ENCODE assay signal across 5 cellular contexts in the genomic region with DNA sequence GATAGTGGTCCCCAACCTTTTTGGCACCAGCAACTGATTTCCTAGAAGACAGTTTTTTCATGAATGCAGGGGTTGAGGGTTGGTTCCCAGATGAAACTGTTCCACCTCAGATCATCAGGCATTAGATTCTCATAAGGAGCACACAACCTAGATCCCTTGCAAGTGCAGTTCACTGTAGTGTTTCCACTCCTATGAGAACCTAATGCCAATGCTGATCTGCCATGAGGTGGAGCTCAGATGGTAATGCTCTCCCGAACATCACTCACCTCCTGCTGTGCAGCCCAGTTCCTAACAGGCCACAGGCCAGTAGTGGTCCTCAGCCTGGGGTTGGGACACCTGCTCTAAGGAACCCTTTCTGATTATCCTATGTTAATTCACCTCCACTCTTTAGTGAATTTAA.
"Had no signal": no experiment of that assay in that cellular context is flagged by ENCODE, and none has a peak within 500 bp of the region (broad histone marks: within the 10 kb centered on the region; RNA-seq: fewer than 3 reads in every experiment).

No MANE protein-coding gene starts in this region.

- H3K36me3 Mint-ChIP-seq: IgD-negative memory B cell had no signal

- DNase-seq: H9, HCEC 1CT, KBM-7 had no signal

- H2AFZ ChIP-seq: GM23338 had no signal

- H3K4me3 Mint-ChIP-seq: GM23338, H9 had no signal

- ATAC-seq: GM23338 had no signal

- H3K4me3 ChIP-seq: GM23338 had no signal

- H3K4me2 ChIP-seq: GM23338 had no signal

- H3K27ac Mint-ChIP-seq: GM23338, H9, IgD-negative memory B cell had no signal
